15 cellular contexts compared by ENCODE assay signal in genomic region chr1:12469990-12470389, GRCh38.
DNase-seq lines count a peak whose midpoint lies in the region; ATAC-seq and TF ChIP-seq lines count a peak whose summit lies in the region.
"Had no signal": no experiment of that assay in that cellular context is flagged by ENCODE, and none has a peak within 500 bp of the region (broad histone marks: within the 10 kb centered on the region; RNA-seq: fewer than 3 reads in every experiment).

No MANE protein-coding gene starts in this region.

- H3K36me3 ChIP-seq in CD4-positive, alpha-beta memory T cell (ENCODE audit: insufficient read depth, low read length): peaks cover 4% of the 10 kb centered on the region
- no peaks in the 10 kb centered on the region for H3K36me3 ChIP-seq in IMR-90 (ENCODE audit: control insufficient read depth, insufficient read depth, low read length)
- H3K36me3 ChIP-seq in body of pancreas (replicated peaks in 1 of 2; ENCODE audit: insufficient read depth in 1 of 2, low read depth in 2 of 2): no peaks in the 10 kb centered on the region
- H3K36me3 ChIP-seq: cardiac muscle cell had no signal

- no peak overlapping the region for H3K4me3 Mint-ChIP-seq in CD4-positive, alpha-beta memory T cell
- no peak overlapping the region for H3K4me3 Mint-ChIP-seq in osteocyte (ENCODE audit: unreplicated experiment)
- H3K4me3 Mint-ChIP-seq: T-helper 1 cell treated with Interleukin-12 subunit alpha and Interleukin-12 subunit beta and Interleukin-4 antibody, amounts not matched to agents 30 μg/mL and 1 μg/mL, for 36 hours had no signal

- H3K36me3 Mint-ChIP-seq in CD4-positive, alpha-beta memory T cell: peaks cover 18 to 28% of the 10 kb centered on the region in 2 donors
- peaks cover 32% of the 10 kb centered on the region for H3K36me3 Mint-ChIP-seq in osteocyte (ENCODE audit: unreplicated experiment)

- intact Hi-C loops in CD4-positive, alpha-beta memory T cell (cut with micrococcal nuclease): loop anchor here (5.0 kb wide), 1 partner anchor 33 kb away; no protein-coding TSS in a partner anchor
- intact Hi-C loops in IMR-90 (cut with micrococcal nuclease) (no loop called here), body of pancreas (cut with DNase I) (no loop called here)

- no peak overlapping the region for H3K56ac ChIP-seq in IMR-90 (ENCODE audit: extremely low read depth, insufficient read depth, low read length)

- no peak overlapping the region; the same call in 1 of the 2 replicates for H2BK120ac ChIP-seq in IMR-90 (ENCODE audit: low read depth, low read length)

- POLR2A ChIA-PET in CD4-positive, alpha-beta memory T cell (lab: Charles Lee; ENCODE audit: partially characterized antibody): no interaction called here
- POLR2A ChIA-PET in IMR-90 (lab: Charles Lee; ENCODE audit: unreplicated experiment): no interaction called here

- H2AFZ ChIP-seq in IMR-90 (replicated peaks; ENCODE audit: low read length, poor library complexity): peak overlapping the region; percentile 24

- no CpG with 5 or more reads among the region's 4 CpGs for WGBS in IMR-90 (ENCODE audit: extremely low coverage in 2 of 2, insufficient read length in 1 of 2), 2 experiments
- WGBS in body of pancreas, 2 donors: 21 to 32% methylated on average over 4 of the region's 4 CpGs

- H2BK15ac ChIP-seq in IMR-90 (ENCODE audit: low read depth, low read length): peak overlapping the region; percentile 17; the same call in 1 of the 3 replicates

- no peak for ATAC-seq in IMR-90 (ENCODE audit: low read depth)
- ATAC-seq in body of pancreas: peak; percentile 36
- ATAC-seq in omental fat pad (ENCODE audit: low FRiP score): peak; percentile 43
- no peak for ATAC-seq in GM18505 (IDR thresholded peaks at IDR 0.05; ENCODE audit: unreplicated experiment)
- no peak for ATAC-seq in HG03354 (IDR thresholded peaks at IDR 0.05; ENCODE audit: poor library complexity, severe bottlenecking, unreplicated experiment)
- ATAC-seq: activated CD4-positive, CD25-positive, alpha-beta regulatory T cell treated with anti-CD3 and anti-CD28 coated beads, Interleukin-2, amount 50 U/mL, for 24 hours had no signal

- TF ChIP-seq CTCF in IMR-90 (conservative IDR thresholded peaks at IDR 0.05; ENCODE audit: low read depth, low read length) (no peak), body of pancreas (IDR thresholded peaks at IDR 0.05) (no peak), omental fat pad (IDR thresholded peaks at IDR 0.05) (no peak), osteocyte (IDR thresholded peaks at IDR 0.05) (no peak)

- CTCF ChIA-PET in CD4-positive, alpha-beta memory T cell (lab: Charles Lee; ENCODE audit: partially characterized antibody): no interaction called here
- CTCF ChIA-PET in IMR-90 (lab: Yijun Ruan, JAX): no interaction called here

- H3K79me1 ChIP-seq in IMR-90 (ENCODE audit: low read depth in 1 of 2, low read length in 2 of 2): peaks cover 2% of the 10 kb centered on the region in 2 experiments; a peak in 2 of 4 replicates

- H3K4ac ChIP-seq in IMR-90 (ENCODE audit: low read depth, low read length): peak overlapping the region; percentile 17; the same call in 1 of the 2 replicates

- H3K9me3 Mint-ChIP-seq in CD4-positive, alpha-beta memory T cell: no peaks in the 10 kb centered on the region
- no peaks in the 10 kb centered on the region for H3K9me3 Mint-ChIP-seq in osteocyte (ENCODE audit: unreplicated experiment)
- H3K9me3 Mint-ChIP-seq: T-helper 1 cell treated with Interleukin-12 subunit alpha and Interleukin-12 subunit beta and Interleukin-4 antibody, amounts not matched to agents 30 μg/mL and 1 μg/mL, for 36 hours had no signal

- dilution Hi-C loops in IMR-90 (cut with HindIII; ENCODE audit: low sequenced_read_pairs, unreplicated experiment): no loop called here

- peaks cover 35 to 72% (median 48%) of the 10 kb centered on the region in 4 donors for H3K4me1 Mint-ChIP-seq in CD4-positive, alpha-beta memory T cell
- peaks cover 6% of the 10 kb centered on the region for H3K4me1 Mint-ChIP-seq in osteocyte (ENCODE audit: unreplicated experiment)

- no peak overlapping the region for H2AK9ac ChIP-seq in IMR-90 (replicated peaks; ENCODE audit: low read depth, low read length, poor library complexity)

- no peak overlapping the region for H2BK5ac ChIP-seq in IMR-90 (ENCODE audit: low read depth, low read length, poor library complexity, severe bottlenecking)

- H3K23ac ChIP-seq in IMR-90 (ENCODE audit: low read depth, low read length): no peak overlapping the region; the same call in 1 of the 2 replicates

- TF ChIP-seq POLR2A in IMR-90 (IDR thresholded peaks at IDR 0.05; ENCODE audit: low read depth, low read length) (no peak), body of pancreas (IDR thresholded peaks at IDR 0.05) (no peak), GM18505 (IDR thresholded peaks at IDR 0.05; ENCODE audit: borderline replicate concordance, extremely low read depth, insufficient read depth, insufficient read length) (no peak)

- no peak overlapping the region for H3K4me2 ChIP-seq in IMR-90 (ENCODE audit: low read depth, low read length)

- H3K14ac ChIP-seq in IMR-90 (replicated peaks; ENCODE audit: low read depth, low read length): no peak overlapping the region; the same call in 1 of the 2 replicates

- no peak for DNase-seq in CD4-positive, alpha-beta memory T cell
- DNase-seq in IMR-90 (no peak), body of pancreas (no peak), omental fat pad (ENCODE audit: low spot score) (no peak), osteocyte (ENCODE audit: extremely low spot score, unreplicated experiment) (no peak)
- DNase-seq: activated CD8-positive, alpha-beta memory T cell treated with anti-CD3 and anti-CD28 coated beads, Interleukin-2, amount 50 U/mL, for 4 hours; C1 segment of cervical spinal cord; effector CD8-positive, alpha-beta T cell; NCI-H187; NCI-H774 had no signal

- H4K5ac ChIP-seq in IMR-90 (ENCODE audit: low read depth, low read length): no peak overlapping the region

- H3K9me3 ChIP-seq in CD4-positive, alpha-beta memory T cell (ENCODE audit: control insufficient read depth in 1 of 2, low read length in 2 of 2): no peaks in the 10 kb centered on the region
- H3K9me3 ChIP-seq in IMR-90 (ENCODE audit: control insufficient read depth, insufficient read depth, low read length) (no peaks in the 10 kb centered on the region), body of pancreas (no peaks in the 10 kb centered on the region)

- peaks cover 49% of the 10 kb centered on the region for H3K4me1 ChIP-seq in CD4-positive, alpha-beta memory T cell (ENCODE audit: insufficient read depth, low read length)
- peaks cover 7% of the 10 kb centered on the region for H3K4me1 ChIP-seq in IMR-90 (ENCODE audit: control insufficient read depth, insufficient read depth, low read length)
- H3K4me1 ChIP-seq in body of pancreas: peaks cover 56% of the 10 kb centered on the region

- no TSS peak for BruUV-seq in IMR-90 (replicated peaks; lab: Mats Ljungman, UMichigan)

- no peaks in the 10 kb centered on the region for H3K27me3 ChIP-seq in CD4-positive, alpha-beta memory T cell (ENCODE audit: insufficient read depth, low read length)
- H3K27me3 ChIP-seq in IMR-90 (ENCODE audit: control insufficient read depth, insufficient read depth, low read length) (no peaks in the 10 kb centered on the region), body of pancreas (no peaks in the 10 kb centered on the region)
- H3K27me3 ChIP-seq: cardiac muscle cell had no signal

- TF ChIP-seq RAD21 in IMR-90 (IDR thresholded peaks at IDR 0.05; ENCODE audit: low read length): no peak

- H3K4me3 ChIP-seq in CD4-positive, alpha-beta memory T cell (ENCODE audit: low read length in 2 of 2): no peak overlapping the region
- H3K4me3 ChIP-seq in IMR-90 (ENCODE audit: insufficient read depth, low read depth, low read length): no peak overlapping the region
- no peak overlapping the region for H3K4me3 ChIP-seq in body of pancreas
- H3K4me3 ChIP-seq: cardiac muscle cell had no signal

- H2BK20ac ChIP-seq in IMR-90 (ENCODE audit: low read depth, low read length): no peak overlapping the region; the same call in 1 of the 2 replicates

- H4K20me1 ChIP-seq in IMR-90 (ENCODE audit: insufficient read depth, low read length): no peaks in the 10 kb centered on the region

- H3K9me1 ChIP-seq in IMR-90 (ENCODE audit: insufficient read depth, low read length): peaks cover 4% of the 10 kb centered on the region

- no peak overlapping the region for H3K27ac ChIP-seq in CD4-positive, alpha-beta memory T cell (ENCODE audit: low read depth, low read length)
- no peak overlapping the region for H3K27ac ChIP-seq in IMR-90 (ENCODE audit: insufficient read depth, low read length)
- H3K27ac ChIP-seq in body of pancreas: peak overlapping the region in 3 of 4 donors; percentile 1 to 59 (median 12)
- H3K27ac ChIP-seq: cardiac muscle cell had no signal

- no peak overlapping the region for H2AK5ac ChIP-seq in IMR-90 (ENCODE audit: low read depth, low read length)

- no peaks in the 10 kb centered on the region for H3K27me3 Mint-ChIP-seq in CD4-positive, alpha-beta memory T cell
- no peaks in the 10 kb centered on the region for H3K27me3 Mint-ChIP-seq in osteocyte (ENCODE audit: unreplicated experiment)

- in situ Hi-C loops in IMR-90 (cut with MboI; ENCODE audit: low sequenced_read_pairs): no loop called here

- no peak overlapping the region for H3K18ac ChIP-seq in IMR-90 (ENCODE audit: low read depth, low read length)

- H3K9ac ChIP-seq in IMR-90 (ENCODE audit: low read depth, low read length): no peak overlapping the region

- H4K91ac ChIP-seq in IMR-90 (ENCODE audit: insufficient read depth, low read depth, low read length): no peak overlapping the region

- H4K8ac ChIP-seq in IMR-90 (ENCODE audit: low read depth in 2 of 2, low read length in 2 of 2): no peak overlapping the region

- peak overlapping the region in 5 of 7 donors; percentile 54 to 93 (median 57) for H3K27ac Mint-ChIP-seq in CD4-positive, alpha-beta memory T cell
- H3K27ac Mint-ChIP-seq in osteocyte (ENCODE audit: unreplicated experiment): no peak overlapping the region
- H3K27ac Mint-ChIP-seq: T-helper 1 cell treated with Interleukin-12 subunit alpha and Interleukin-12 subunit beta and Interleukin-4 antibody, amounts not matched to agents 30 μg/mL and 1 μg/mL, for 36 hours had no signal

TF ChIP-seq in IMR-90, 13 proteins besides CTCF, POLR2A, EP300 and RAD21 (continues in another document):
- no peak for TF ChIP-seq MAZ (IDR thresholded peaks at IDR 0.05; ENCODE audit: borderline replicate concordance, low read depth, low read length)
- no peak for TF ChIP-seq FOS (IDR thresholded peaks at IDR 0.05; ENCODE audit: low read depth, low read length)
- TF ChIP-seq BHLHE40 (IDR thresholded peaks at IDR 0.05; ENCODE audit: low read depth, low read length): no peak
- TF ChIP-seq MAFK (IDR thresholded peaks at IDR 0.05; ENCODE audit: low read depth, low read length): no peak
- no peak for TF ChIP-seq CEBPB (IDR thresholded peaks at IDR 0.05; ENCODE audit: low read depth, low read length)
- no peak for TF ChIP-seq NFE2L2 (IDR thresholded peaks at IDR 0.05; ENCODE audit: low read depth, low read length)
- TF ChIP-seq SMC3 (IDR thresholded peaks at IDR 0.05; ENCODE audit: low read depth, low read length): no peak
- no peak for TF ChIP-seq CHD1 (IDR thresholded peaks at IDR 0.05; ENCODE audit: low read depth, low read length)

Comparison
In these comparisons a context has a peak if more than half of its experiments do, and no peak if none do; other contexts are left out.
1. H3K27ac ChIP-seq: peak in body of pancreas (3 of 4); none in CD4-positive, alpha-beta memory T cell (single experiment) and IMR-90 (single experiment).
2. ATAC-seq: peak in body of pancreas (single experiment) and omental fat pad (single experiment); none in IMR-90 (single experiment), GM18505 (single experiment) and HG03354 (single experiment).